In the genomic region with DNA sequence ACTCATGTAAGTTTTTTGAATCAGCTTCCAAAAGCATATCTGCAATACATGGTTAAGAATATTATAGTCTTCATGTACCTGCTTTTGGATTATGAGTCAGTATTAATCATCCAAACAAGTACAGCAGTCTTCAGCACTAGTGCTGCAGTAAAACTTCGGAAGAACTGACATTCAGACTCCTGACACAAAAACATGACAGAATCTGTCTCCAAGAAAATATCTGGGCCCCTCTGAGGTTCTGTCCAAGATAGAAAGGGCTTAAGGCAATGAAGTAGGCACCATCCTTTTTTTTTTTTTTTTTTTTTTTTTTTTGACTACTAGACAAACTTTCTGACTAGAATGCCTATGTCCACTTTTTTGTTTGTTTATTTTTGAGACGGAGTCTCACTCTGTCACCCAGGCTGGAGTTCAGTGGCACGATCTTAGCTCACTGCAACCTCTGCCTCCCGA, we compare ENCODE assay signal across 11 cellular contexts.
DNase-seq lines count a peak whose midpoint lies in the region; ATAC-seq and TF ChIP-seq lines count a peak whose summit lies in the region.
"Had no signal": no experiment of that assay in that cellular context is flagged by ENCODE, and none has a peak within 500 bp of the region (broad histone marks: within the 10 kb centered on the region; RNA-seq: fewer than 3 reads in every experiment).

No MANE protein-coding gene starts in this region.

- H3K27me3 Mint-ChIP-seq in activated naive CD8-positive, alpha-beta T cell treated with anti-CD3 and anti-CD28 coated beads, Interleukin-2, amount 50 U/mL, for 24 hours, result no peaks in the 10 kb centered on the region

- peak overlapping the region; percentile 31 for H3K4me3 Mint-ChIP-seq in activated naive CD8-positive, alpha-beta T cell treated with anti-CD3 and anti-CD28 coated beads, Interleukin-2, amount 50 U/mL, for 24 hours

- H3K4me1 ChIP-seq in right atrium auricular region, result peaks cover 0 to 40% of the 10 kb centered on the region in 2 donors
- H3K4me1 ChIP-seq in tibial nerve, result peaks cover 0 to 87% (median 9%) of the 10 kb centered on the region in 4 donors

- no peak for DNase-seq in Right ventricle myocardium superior
- no peak for DNase-seq in right atrium auricular region (ENCODE audit: low spot score)
- no peak for DNase-seq in activated naive CD8-positive, alpha-beta T cell treated with anti-CD3 and anti-CD28 coated beads, Interleukin-2, amount 50 U/mL, for 24 hours
- no peak for DNase-seq in left colon
- no peak for DNase-seq in tibial nerve (ENCODE audit: low spot score in 2 of 2)
- DNase-seq in NCI-H524 (lab: John Stamatoyannopoulos, UW), result no peak
- DNase-seq: C1 segment of cervical spinal cord; lower lobe of right lung; NK-92 treated with Interleukin-12 subunit alpha and Interleukin-12 subunit beta, amount 100 ng/mL, for 24 hours had no signal

- H3K27ac ChIP-seq in right atrium auricular region (peak overlapping the region in 1 of 2 donors; percentile 52), tibial nerve (no peak overlapping the region)
- H3K27ac ChIP-seq: lower lobe of right lung had no signal

- H3K4me1 Mint-ChIP-seq in activated naive CD8-positive, alpha-beta T cell treated with anti-CD3 and anti-CD28 coated beads, Interleukin-2, amount 50 U/mL, for 24 hours, result peaks cover 52% of the 10 kb centered on the region

- no peaks in the 10 kb centered on the region for H3K9me3 ChIP-seq in right atrium auricular region
- no peaks in the 10 kb centered on the region for H3K9me3 ChIP-seq in tibial nerve
- H3K9me3 ChIP-seq: lower lobe of right lung had no signal

- 70 to 77% methylated on average over 4 of the region's 4 CpGs for WGBS in tibial nerve, 2 donors

- intact Hi-C loops in Right ventricle myocardium superior (cut with DNase I) (no loop called here), left colon (cut with DNase I, micrococcal nuclease) (no loop called here)

- H3K27me3 ChIP-seq in right atrium auricular region (no peaks in the 10 kb centered on the region), tibial nerve (no peaks in the 10 kb centered on the region)

- H3K27ac Mint-ChIP-seq in activated naive CD8-positive, alpha-beta T cell treated with anti-CD3 and anti-CD28 coated beads, Interleukin-2, amount 50 U/mL, for 24 hours, result peak overlapping the region; percentile 19

- peak; percentile 40 for ATAC-seq in Right ventricle myocardium superior (ENCODE audit: poor library complexity)
- ATAC-seq in activated naive CD8-positive, alpha-beta T cell treated with anti-CD3 and anti-CD28 coated beads, Interleukin-2, amount 50 U/mL, for 24 hours, result peak; percentile 91
- ATAC-seq in left colon, result peak; percentile 20
- no peak for ATAC-seq in GM21390 (IDR thresholded peaks at IDR 0.05; ENCODE audit: unreplicated experiment)
- no peak for ATAC-seq in HG02938 (IDR thresholded peaks at IDR 0.05; ENCODE audit: unreplicated experiment)

- no peak for TF ChIP-seq POLR2A in tibial nerve (IDR thresholded peaks at IDR 0.05)

- TF ChIP-seq EP300 in tibial nerve (IDR thresholded peaks at IDR 0.05), result no peak

- H3K36me3 Mint-ChIP-seq in activated naive CD8-positive, alpha-beta T cell treated with anti-CD3 and anti-CD28 coated beads, Interleukin-2, amount 50 U/mL, for 24 hours (ENCODE audit: low read depth), result peaks cover 2% of the 10 kb centered on the region

- H3K9me3 Mint-ChIP-seq in activated naive CD8-positive, alpha-beta T cell treated with anti-CD3 and anti-CD28 coated beads, Interleukin-2, amount 50 U/mL, for 24 hours, result no peaks in the 10 kb centered on the region

- no peak for TF ChIP-seq CTCF in right atrium auricular region (IDR thresholded peaks at IDR 0.05)
- TF ChIP-seq CTCF in tibial nerve (IDR thresholded peaks at IDR 0.05), result no peak

- H3K36me3 ChIP-seq in right atrium auricular region (no peaks in the 10 kb centered on the region), tibial nerve (no peaks in the 10 kb centered on the region)
- H3K36me3 ChIP-seq: lower lobe of right lung had no signal

- H3K4me3 ChIP-seq in right atrium auricular region (no peak overlapping the region), tibial nerve (no peak overlapping the region)
- H3K4me3 ChIP-seq: lower lobe of right lung had no signal

Comparison
In these comparisons a context has a peak if more than half of its experiments do, and no peak if none do; other contexts are left out.
1. ATAC-seq: peak in Right ventricle myocardium superior (single experiment), activated naive CD8-positive, alpha-beta T cell treated with anti-CD3 and anti-CD28 coated beads, Interleukin-2, amount 50 U/mL, for 24 hours (single experiment) and left colon (single experiment); none in GM21390 (single experiment) and HG02938 (single experiment).